1 cellular context compared by ENCODE assay signal in genomic region chr7:96297873-96298272, GRCh38.
TF ChIP-seq lines count a peak whose summit lies in the region.

No MANE protein-coding gene starts in this region.

TF ChIP-seq in HepG2, 621 proteins besides CTCF, POLR2A, EP300 and RAD21 (continued from another document):
- peak; percentile 54; the same call in 1 of the 2 replicates for TF ChIP-seq TFE3 (CRISPR knock-in tag; IDR thresholded peaks at IDR 0.05)
- TF ChIP-seq SOX13 (IDR thresholded peaks at IDR 0.05): no peak
- peak in 1 of 2 experiments; percentile 30; a peak in 1 of 4 replicates for TF ChIP-seq SOX13 (CRISPR knock-in tag; conservative IDR thresholded peaks at IDR 0.05 in 1 of 2, IDR thresholded peaks at IDR 0.05 in 1 of 2)
- TF ChIP-seq XRCC5 (optimal IDR thresholded peaks at IDR 0.05; ENCODE audit: low read length): peak; percentile 27
- TF ChIP-seq HNF4A (CRISPR knock-in tag; IDR thresholded peaks at IDR 0.05): peak; percentile 56
- TF ChIP-seq EHMT2 (IDR thresholded peaks at IDR 0.05; ENCODE audit: borderline replicate concordance, low read depth, low read length): peak; percentile 57; the same call in 1 of the 2 replicates
- no peak for TF ChIP-seq ATF2 (CRISPR knock-in tag; IDR thresholded peaks at IDR 0.05)
- peak; percentile 28; the same call in 1 of the 2 replicates for TF ChIP-seq FOXA3 (CRISPR knock-in tag; IDR thresholded peaks at IDR 0.05)
- no peak for TF ChIP-seq NFYC (CRISPR knock-in tag; IDR thresholded peaks at IDR 0.05)
- TF ChIP-seq ZNF430 (CRISPR knock-in tag; IDR thresholded peaks at IDR 0.05): no peak
- TF ChIP-seq THAP11 (CRISPR knock-in tag; IDR thresholded peaks at IDR 0.05): 0 out of 2 replicates have a peak, but pooled peaks have one; percentile 22
- TF ChIP-seq POGZ (CRISPR knock-in tag; IDR thresholded peaks at IDR 0.05): peak; percentile 30; the same call in 1 of the 2 replicates
- peak; percentile 70; the same call in 1 of the 2 replicates for TF ChIP-seq ZNF564 (CRISPR knock-in tag; IDR thresholded peaks at IDR 0.05)
- TF ChIP-seq ZBTB49 (CRISPR knock-in tag; IDR thresholded peaks at IDR 0.05; ENCODE audit: borderline replicate concordance): no peak
